ENCODE assay signal across 7 cellular contexts in genomic region chr16:88200154-88200895, GRCh38.
DNase-seq lines count a peak whose midpoint lies in the region; FAIRE-seq and TF ChIP-seq lines count a peak whose summit lies in the region.
"Not testable (repeated sequence)": the region's sequence is repeated elsewhere in the genome, so short reads cannot be mapped to it uniquely, and the experiment has no call there.

No MANE protein-coding gene starts in this region.

- H3K4me1 ChIP-seq in neural progenitor cell, sigmoid colon: not testable (repeated sequence)

- H2AFZ ChIP-seq in neural progenitor cell (replicated peaks) = not testable (repeated sequence)

- not testable (repeated sequence) for H3K9me3 Mint-ChIP-seq in neural progenitor cell

- not testable (repeated sequence) for H3K27me3 ChIP-seq in AG04450 (ENCODE audit: control insufficient read depth, insufficient read depth, low read length); H7 (ENCODE audit: control insufficient read depth, insufficient read depth, low read length); bronchial epithelial cell (ENCODE audit: control insufficient read depth, insufficient read depth, low read length); neural progenitor cell; sigmoid colon

- 70 to 72% methylated on average over 29 of the region's 30 CpGs for WGBS in sigmoid colon, 2 donors

- H3K4me3 ChIP-seq in AG04450 (ENCODE audit: low read depth, low read length); H7 (ENCODE audit: insufficient read depth, low read depth, low read length); bronchial epithelial cell (ENCODE audit: low read depth, low read length); fibroblast of mammary gland (ENCODE audit: control insufficient read depth, low read depth, low read length); neural progenitor cell; sigmoid colon: not testable (repeated sequence)

- POLR2A ChIA-PET in AG04450 (lab: Yijun Ruan, JAX) = not testable (repeated sequence)

- TF ChIP-seq CTCF in AG04450 (IDR thresholded peaks at IDR 0.05; ENCODE audit: low read depth, low read length); bronchial epithelial cell (IDR thresholded peaks at IDR 0.05; ENCODE audit: insufficient read depth, low read length, severe bottlenecking); fibroblast of mammary gland (conservative IDR thresholded peaks at IDR 0.05; ENCODE audit: control insufficient read depth, insufficient read depth, low read depth, low read length); neural progenitor cell (IDR thresholded peaks at IDR 0.05); sigmoid colon (IDR thresholded peaks at IDR 0.05): not testable (repeated sequence)

- H3K79me2 ChIP-seq in neural progenitor cell (ENCODE audit: low read depth) = not testable (repeated sequence)

- FAIRE-seq in bronchial epithelial cell (lab: Jason Lieb, UNC) = peak; percentile 98

- intact Hi-C loops in sigmoid colon (cut with DNase I) = not testable (repeated sequence)

- not testable (repeated sequence) for TF ChIP-seq EP300 in sigmoid colon (IDR thresholded peaks at IDR 0.05)

- H3K4me2 ChIP-seq in neural progenitor cell = not testable (repeated sequence)

- H3K9me3 ChIP-seq in AG04450 (ENCODE audit: control insufficient read depth, insufficient read depth, low read length); neural progenitor cell (ENCODE audit: low read depth); sigmoid colon: not testable (repeated sequence)

- H3F3A ChIP-seq in neural progenitor cell (ENCODE audit: low read depth) = not testable (repeated sequence)

- peak overlapping the region; percentile 52 for H3K27ac ChIP-seq in AG04450 (ENCODE audit: low read depth, low read length)
- H3K27ac ChIP-seq in neural progenitor cell, sigmoid colon: not testable (repeated sequence)

- H3K4me3 Mint-ChIP-seq in neural progenitor cell = not testable (repeated sequence)

- H4K20me1 ChIP-seq in neural progenitor cell (ENCODE audit: low read depth) = not testable (repeated sequence)

- H3K9ac ChIP-seq in neural progenitor cell = not testable (repeated sequence)

- peaks cover 22% of the 10 kb centered on the region for H3K4me1 Mint-ChIP-seq in neural progenitor cell

- CTCF ChIA-PET in AG04450 (lab: Charles Lee) = not testable (repeated sequence)

- not testable (repeated sequence) for H3K36me3 Mint-ChIP-seq in neural progenitor cell

- TF ChIP-seq POLR2A in sigmoid colon (IDR thresholded peaks at IDR 0.05) = not testable (repeated sequence)

- not testable (repeated sequence) for H3K36me3 ChIP-seq in H7 (replicated peaks; ENCODE audit: control insufficient read depth, insufficient read depth, low read length); bronchial epithelial cell (ENCODE audit: control insufficient read depth, insufficient read depth, low read length); neural progenitor cell; sigmoid colon

- H3K27ac Mint-ChIP-seq in neural progenitor cell = peak overlapping the region; percentile 69

- DNase-seq in AG04450 (ENCODE audit: low read depth, low spot score); bronchial epithelial cell (ENCODE audit: low read depth): not testable (repeated sequence)
- DNase-seq in H7 (peak; percentile 33), fibroblast of mammary gland (ENCODE audit: low read depth) (peak; percentile 14), left kidney (ENCODE audit: low read depth, low spot score) (peak; percentile 56), neural progenitor cell (ENCODE audit: low spot score) (peak; percentile 24), sigmoid colon (peak; percentile 61)

- peaks cover 11% of the 10 kb centered on the region for H3K27me3 Mint-ChIP-seq in neural progenitor cell (ENCODE audit: insufficient read depth, low read depth)
